In genomic region chr18:49968649-49969309, GRCh38 we compare ENCODE assay signal across 17 cellular contexts.
DNase-seq lines count a peak whose midpoint lies in the region; ATAC-seq, FAIRE-seq and TF ChIP-seq lines count a peak whose summit lies in the region.
"Had no signal": no experiment of that assay in that cellular context is flagged by ENCODE, and none has a peak within 500 bp of the region (broad histone marks: within the 10 kb centered on the region; RNA-seq: fewer than 3 reads in every experiment).

No MANE protein-coding gene starts in this region.

- no peak overlapping the region for H3K9ac ChIP-seq in kidney (ENCODE audit: low read length in 2 of 2)
- H3K9ac ChIP-seq: BLaER1 treated with 17β-estradiol and CSF1 and Interleukin-3, amounts not matched to agents 10 nM and 100 nM had no signal

- H3K36me3 ChIP-seq in kidney (ENCODE audit: control insufficient read depth in 1 of 2, insufficient read depth in 2 of 2, low read length in 2 of 2) = no peaks in the 10 kb centered on the region
- H3K36me3 ChIP-seq: BLaER1 treated with 17β-estradiol and CSF1 and Interleukin-3, amounts not matched to agents 10 nM and 100 nM had no signal

- peak; percentile 39 for ATAC-seq in HG03457 (IDR thresholded peaks at IDR 0.05; ENCODE audit: unreplicated experiment)

- peaks cover 22% of the 10 kb centered on the region for H3K4me1 Mint-ChIP-seq in progenitor cell of endocrine pancreas (ENCODE audit: low read depth)

- FAIRE-seq in kidney (lab: Jason Lieb, UNC) = no peak

- peaks cover 6% of the 10 kb centered on the region for H3K36me3 Mint-ChIP-seq in progenitor cell of endocrine pancreas (ENCODE audit: insufficient read depth)

- H3K9me3 ChIP-seq in kidney (ENCODE audit: control insufficient read depth in 1 of 2, low read length in 2 of 2) = no peaks in the 10 kb centered on the region
- H3K9me3 ChIP-seq: BLaER1 treated with 17β-estradiol and CSF1 and Interleukin-3, amounts not matched to agents 10 nM and 100 nM had no signal

- TF ChIP-seq CTCF in kidney (IDR thresholded peaks at IDR 0.05; ENCODE audit: borderline replicate concordance, extremely low read depth, insufficient read depth) (no peak), progenitor cell of endocrine pancreas (IDR thresholded peaks at IDR 0.05; ENCODE audit: unreplicated experiment) (no peak)

- peaks cover 24 to 40% of the 10 kb centered on the region in 2 donors for H3K4me1 ChIP-seq in kidney (ENCODE audit: control insufficient read depth in 1 of 2, insufficient read depth in 1 of 2, low read depth in 1 of 2, low read length in 2 of 2)

- no peaks in the 10 kb centered on the region for H3K27me3 Mint-ChIP-seq in progenitor cell of endocrine pancreas

- no peaks in the 10 kb centered on the region for H3K9me3 Mint-ChIP-seq in progenitor cell of endocrine pancreas (ENCODE audit: low read depth)
- H3K9me3 Mint-ChIP-seq: HFFc6 had no signal

- intact Hi-C loops in kidney (cut with DNase I) = no loop called here

- H3K27ac ChIP-seq in kidney (ENCODE audit: low read depth in 2 of 2, low read length in 2 of 2) = peak overlapping the region; percentile 58 to 74
- H3K27ac ChIP-seq: BLaER1 treated with 17β-estradiol and CSF1 and Interleukin-3, amounts not matched to agents 10 nM and 100 nM had no signal

- in situ Hi-C loops in ACHN (cut with HindIII; ENCODE audit: low pct_ligation_motif_present, low pct_unique_long_range_greater_than_20kb, low sequenced_read_pairs) = no loop called here

- no peak overlapping the region for H3K4me3 Mint-ChIP-seq in progenitor cell of endocrine pancreas (ENCODE audit: low read depth)
- H3K4me3 Mint-ChIP-seq: HFFc6 had no signal

- H3K27ac Mint-ChIP-seq in progenitor cell of endocrine pancreas = peak overlapping the region; percentile 69
- H3K27ac Mint-ChIP-seq: HFFc6 had no signal

- DNase-seq in ACHN (peak; percentile 14), kidney (no peak), progenitor cell of endocrine pancreas (ENCODE audit: low spot score, unreplicated experiment) (no peak), AG08396 (ENCODE audit: low spot score) (no peak), amygdala (lab: John Stamatoyannopoulos, UW) (no peak), NCI-H187 (lab: John Stamatoyannopoulos, UW) (no peak), GM03348 (ENCODE audit: low spot score) (no peak)
- DNase-seq: GOT3, HFFc6, MM.1S, NCI-H1105, NCI-H1694 treated with DMSO at 0.1 percent for 48 hours, NCI-H446, NCI-H748 treated with DMSO at 0.1 percent for 48 hours, SIG-M5 had no signal

- peak overlapping the region in 1 of 2 donors; percentile 7 for H3K4me3 ChIP-seq in kidney (ENCODE audit: low read length in 2 of 2)
- H3K4me3 ChIP-seq: BLaER1 treated with 17β-estradiol and CSF1 and Interleukin-3, amounts not matched to agents 10 nM and 100 nM had no signal
